Comparison of ENCODE assay signal across 8 cellular contexts in genomic region chr10:110568055-110568735, GRCh38. TPM values are rescaled to one million over a fixed set of nuclear protein-coding genes. Genes with fewer than 3 reads are reported as not detected.
A peak's percentile ranks its signal among the peaks of the same experiment; 100 is the strongest.
DNase-seq lines count a peak whose midpoint lies in the region; ATAC-seq and TF ChIP-seq lines count a peak whose summit lies in the region.

No MANE protein-coding gene starts in this region.

- H3K9me3 ChIP-seq in endocrine pancreas (ENCODE audit: control insufficient read depth, low read length) (no peaks in the 10 kb centered on the region), mucosa of descending colon (no peaks in the 10 kb centered on the region)

- ATAC-seq in GM23338 (peak; percentile 52), mucosa of descending colon (peak; percentile 70)

- H3K36me3 ChIP-seq in GM23338 (ENCODE audit: insufficient read depth) (no peaks in the 10 kb centered on the region; the same call in 1 of the 2 replicates), endocrine pancreas (ENCODE audit: control insufficient read depth, insufficient read depth, low read length) (no peaks in the 10 kb centered on the region), mucosa of descending colon (ENCODE audit: low read depth) (no peaks in the 10 kb centered on the region)

- POLR2A ChIA-PET in activated CD4-positive, alpha-beta memory T cell treated with anti-CD3 and anti-CD28 coated beads for 36 hours (lab: Charles Lee): interaction anchor here (0.6 to 1.5 kb wide), 3 partner anchors 68 to 263 kb away, joined by 3 to 5 read pairs (median 4); partner anchors contain the start of gene SMNDC1

- H3F3A ChIP-seq in GM23338 (replicated peaks; ENCODE audit: low read depth): no peaks in the 10 kb centered on the region

- H3K4me1 Mint-ChIP-seq in GM23338: peaks cover 12% of the 10 kb centered on the region; the same call in 2 of the 3 replicates
- H3K4me1 Mint-ChIP-seq in activated CD4-positive, alpha-beta memory T cell treated with anti-CD3 and anti-CD28 coated beads for 36 hours (ENCODE audit: low read depth): peaks cover 43% of the 10 kb centered on the region

- no peaks in the 10 kb centered on the region for H3K9me2 ChIP-seq in GM23338 (ENCODE audit: insufficient read depth)

- peaks cover 9% of the 10 kb centered on the region for H3K36me3 Mint-ChIP-seq in GM23338 (ENCODE audit: low read depth)
- peaks cover 25% of the 10 kb centered on the region for H3K36me3 Mint-ChIP-seq in activated CD4-positive, alpha-beta memory T cell treated with anti-CD3 and anti-CD28 coated beads for 36 hours

- intact Hi-C loops in activated CD4-positive, alpha-beta memory T cell treated with anti-CD3 and anti-CD28 coated beads for 36 hours (cut with micrococcal nuclease): no loop called here
- intact Hi-C loops in mucosa of descending colon (cut with DNase I, micrococcal nuclease): no loop called here

- peaks cover 31% of the 10 kb centered on the region for H4K20me1 ChIP-seq in GM23338 (replicated peaks; ENCODE audit: insufficient read depth)

- H3K27me3 Mint-ChIP-seq in GM23338 (ENCODE audit: insufficient read depth, low read depth, poor library complexity): peaks cover 5% of the 10 kb centered on the region
- H3K27me3 Mint-ChIP-seq in activated CD4-positive, alpha-beta memory T cell treated with anti-CD3 and anti-CD28 coated beads for 36 hours: peaks cover 6% of the 10 kb centered on the region

- H3K4me1 ChIP-seq in GM23338 (ENCODE audit: insufficient read depth) (no peaks in the 10 kb centered on the region; the same call in 1 of the 2 replicates), endocrine pancreas (ENCODE audit: control insufficient read depth, insufficient read depth, low read length) (peaks cover 24% of the 10 kb centered on the region), mucosa of descending colon (ENCODE audit: low read depth) (no peaks in the 10 kb centered on the region)

- DNase-seq in GM12865 (ENCODE audit: low read depth) (peak; percentile 67), GM23338 (ENCODE audit: low spot score) (peak; percentile 67), LNCaP clone FGC (ENCODE audit: low read depth) (no peak), mucosa of descending colon (peak in 1 of 3 donors; percentile 50), NCI-H774 (lab: John Stamatoyannopoulos, UW) (no peak)
- DNase-seq in activated CD4-positive, alpha-beta memory T cell treated with anti-CD3 and anti-CD28 coated beads for 36 hours: peak; percentile 67
- DNase-seq in stimulated activated CD8-positive, alpha-beta memory T cell treated with anti-CD3 and anti-CD28 coated beads, Interleukin-4, amount 100 ng/mL, for 48 hours: peak; percentile 72

- H3K4me3 ChIP-seq in GM12865 (ENCODE audit: low read depth, low read length) (peak overlapping the region; percentile 75), GM23338 (peak overlapping the region; percentile 89), LNCaP clone FGC (ENCODE audit: low read depth, low read length) (peak overlapping the region; percentile 84), endocrine pancreas (ENCODE audit: control insufficient read depth, insufficient read depth, low read length) (peak overlapping the region; percentile 88), mucosa of descending colon (peak overlapping the region; percentile 82)

- peak overlapping the region; percentile 100 for H3K27ac Mint-ChIP-seq in GM23338
- peak overlapping the region; percentile 97 for H3K27ac Mint-ChIP-seq in activated CD4-positive, alpha-beta memory T cell treated with anti-CD3 and anti-CD28 coated beads for 36 hours

- no peak for TF ChIP-seq CTCF in GM12865 (IDR thresholded peaks at IDR 0.05; ENCODE audit: insufficient read depth, low read depth, low read length, missing control alignments)
- no peak for TF ChIP-seq CTCF in GM23338 (conservative IDR thresholded peaks at IDR 0.05; ENCODE audit: low read depth in 2 of 2)
- TF ChIP-seq CTCF in LNCaP clone FGC (IDR thresholded peaks at IDR 0.05; ENCODE audit: control insufficient read depth, extremely low read depth, insufficient read depth): no peak
- TF ChIP-seq CTCF in mucosa of descending colon (IDR thresholded peaks at IDR 0.05): no peak

- peak overlapping the region; percentile 95 for H3K4me3 Mint-ChIP-seq in GM23338
- H3K4me3 Mint-ChIP-seq in activated CD4-positive, alpha-beta memory T cell treated with anti-CD3 and anti-CD28 coated beads for 36 hours: peak overlapping the region; percentile 93

- H2AFZ ChIP-seq in GM23338: no peak overlapping the region

- CTCF ChIA-PET in activated CD4-positive, alpha-beta memory T cell treated with anti-CD3 and anti-CD28 coated beads for 36 hours (lab: Charles Lee): interaction anchor here (0.7 to 1.8 kb wide), 3 partner anchors 11 to 69 kb away, joined by 3 to 4 read pairs (median 4); no protein-coding TSS in a partner anchor

- no peaks in the 10 kb centered on the region for H3K9me3 Mint-ChIP-seq in GM23338
- H3K9me3 Mint-ChIP-seq in activated CD4-positive, alpha-beta memory T cell treated with anti-CD3 and anti-CD28 coated beads for 36 hours: no peaks in the 10 kb centered on the region

- H3K27me3 ChIP-seq in GM23338 (ENCODE audit: insufficient read depth) (no peaks in the 10 kb centered on the region), endocrine pancreas (ENCODE audit: control insufficient read depth, insufficient read depth, low read length) (no peaks in the 10 kb centered on the region)

- peak overlapping the region; percentile 95 for H3K9ac ChIP-seq in endocrine pancreas (ENCODE audit: control insufficient read depth, insufficient read depth, low read length)

- H3K4me2 ChIP-seq in GM23338: peak overlapping the region; percentile 72

- H3K27ac ChIP-seq in GM23338 (ENCODE audit: low read depth): peak overlapping the region; percentile 97

- peaks cover 55% of the 10 kb centered on the region for H3K79me2 ChIP-seq in GM23338 (replicated peaks; ENCODE audit: insufficient read depth)

TF ChIP-seq in GM23338, 12 proteins besides CTCF, POLR2A, EP300 and RAD21 (continues in another document):
- TF ChIP-seq STAT1 (IDR thresholded peaks at IDR 0.05; ENCODE audit: unreplicated experiment) (no peak), ZNF331 (CRISPR knock-in tag; IDR thresholded peaks at IDR 0.05; ENCODE audit: low read depth) (no peak), EZH2phosphoT487 (IDR thresholded peaks at IDR 0.05; ENCODE audit: unreplicated experiment) (no peak), ETS1 (IDR thresholded peaks at IDR 0.05) (no peak), CREB1 (CRISPR knock-in tag; IDR thresholded peaks at IDR 0.05; ENCODE audit: low read depth) (no peak), ZNF114 (CRISPR knock-in tag; IDR thresholded peaks at IDR 0.05) (no peak), POLR2AphosphoS5 (IDR thresholded peaks at IDR 0.05; ENCODE audit: low read depth) (no peak), EZH2 (IDR thresholded peaks at IDR 0.05; ENCODE audit: low read depth, unreplicated experiment) (no peak), NANOG (IDR thresholded peaks at IDR 0.05; ENCODE audit: borderline replicate concordance) (no peak)

RNA-seq across cellular contexts. Expression of gene SMC3, which starts 0.7 kb away (rescaled TPM):
- 72.3 and 72.8 TPM in 2 replicates for total RNA-seq in GM23338 (2014; rRNA removed; shearing (Covaris generic))
- 237 and 320 TPM in 2 replicates for polyA plus RNA-seq in GM23338 (2016; fragmentation: Nextera tagmentation; extraction: Ambion mirVana)
- 10 to 100 TPM; 89.5 to 92.2 TPM for total RNA-seq in activated CD4-positive, alpha-beta memory T cell treated with anti-CD3 and anti-CD28 coated beads for 36 hours
- 10 to 100 TPM; 24.1 to 36.3 (median 27.3) TPM for total RNA-seq in mucosa of descending colon

Comparison
In these comparisons a context has a peak if more than half of its experiments do, and no peak if none do; other contexts are left out.
1. DNase-seq: peak in GM12865 (single experiment), GM23338 (single experiment), activated CD4-positive, alpha-beta memory T cell treated with anti-CD3 and anti-CD28 coated beads for 36 hours (single experiment) and stimulated activated CD8-positive, alpha-beta memory T cell treated with anti-CD3 and anti-CD28 coated beads, Interleukin-4, amount 100 ng/mL, for 48 hours (single experiment); none in LNCaP clone FGC (single experiment) and NCI-H774 (single experiment).
2. Peak in every context shown above with its lines, with median percentiles within 50 percentile points of each other: H3K4me3 ChIP-seq.